Comparison of ENCODE assay signal across 34 cellular contexts in genomic region chr3:127206611-127207516, GRCh38. TPM values are rescaled to one million over a fixed set of nuclear protein-coding genes. Genes with fewer than 3 reads are reported as not detected.
A peak's percentile ranks its signal among the peaks of the same experiment; 100 is the strongest.
DNase-seq lines count a peak whose midpoint lies in the region; ATAC-seq and TF ChIP-seq lines count a peak whose summit lies in the region.
"Had no signal": no experiment of that assay in that cellular context is flagged by ENCODE, and none has a peak within 500 bp of the region (broad histone marks: within the 10 kb centered on the region; RNA-seq: fewer than 3 reads in every experiment).

No MANE protein-coding gene starts in this region.

- H3K27me3 ChIP-seq in right atrium auricular region (no peaks in the 10 kb centered on the region), left ventricle myocardium inferior (ENCODE audit: low read depth) (peaks cover 51% of the 10 kb centered on the region), aorta (ENCODE audit: control insufficient read depth in 1 of 2, insufficient read depth in 2 of 2, low read length in 1 of 2) (no peaks in the 10 kb centered on the region)
- H3K27me3 ChIP-seq in effector memory CD4-positive, alpha-beta T cell (replicated peaks; ENCODE audit: control insufficient read depth, insufficient read depth, low read length, poor library complexity, severe bottlenecking): no peaks in the 10 kb centered on the region
- H3K27me3 ChIP-seq: neutrophil had no signal

- H3K4me1 ChIP-seq in right atrium auricular region (no peaks in the 10 kb centered on the region), left ventricle myocardium inferior (no peaks in the 10 kb centered on the region), aorta (ENCODE audit: control insufficient read depth in 1 of 2, insufficient read depth in 2 of 2, low read length in 2 of 2) (no peaks in the 10 kb centered on the region)
- no peaks in the 10 kb centered on the region for H3K4me1 ChIP-seq in effector memory CD4-positive, alpha-beta T cell (ENCODE audit: control insufficient read depth, insufficient read depth, low read length, poor library complexity, severe bottlenecking)
- H3K4me1 ChIP-seq: A549, HAP-1, psoas muscle had no signal

- H3K27ac ChIP-seq in right atrium auricular region (no peak overlapping the region), left ventricle myocardium inferior (replicated peaks) (no peak overlapping the region), aorta (ENCODE audit: low read depth in 1 of 2, low read length in 2 of 2) (no peak overlapping the region)
- H3K27ac ChIP-seq in effector memory CD4-positive, alpha-beta T cell (ENCODE audit: insufficient read depth, low read length, poor library complexity, severe bottlenecking): no peak overlapping the region
- H3K27ac ChIP-seq: A549, dorsolateral prefrontal cortex, heart right ventricle, neutrophil, psoas muscle had no signal

- H3K4me3 ChIP-seq in right atrium auricular region (no peak overlapping the region), left ventricle myocardium inferior (no peak overlapping the region), aorta (ENCODE audit: low read length in 2 of 2) (no peak overlapping the region)
- H3K4me3 ChIP-seq in effector memory CD4-positive, alpha-beta T cell (ENCODE audit: insufficient read depth, low read depth, low read length, poor library complexity, severe bottlenecking): no peak overlapping the region
- H3K4me3 ChIP-seq: A549, dorsolateral prefrontal cortex, HAP-1, heart right ventricle, psoas muscle had no signal

- intact Hi-C loops in left ventricle myocardium inferior (cut with micrococcal nuclease) (no loop called here), aorta (cut with DNase I) (no loop called here)

- DNase-seq in right atrium auricular region (ENCODE audit: low spot score) (peak; percentile 43), left ventricle myocardium inferior (no peak), dermis blood vessel endothelial cell (peak; percentile 40), mucosa of gallbladder (ENCODE audit: low spot score) (peak; percentile 9), aorta (no peak), occipital lobe (lab: John Stamatoyannopoulos, UW) (no peak)
- DNase-seq in effector memory CD4-positive, alpha-beta T cell: no peak
- DNase-seq: activated CD4-positive, alpha-beta T cell treated with anti-CD3 and anti-CD28 coated beads, Interleukin-2, amount 10 ng/mL, durations not matched to agents 7 days and 5 days; activated CD8-positive, alpha-beta memory T cell treated with anti-CD3 and anti-CD28 coated beads, Interleukin-2, amount 10 ng/mL, durations not matched to agents 7 days and 5 days; activated naive CD4-positive, alpha-beta T cell; activated T-cell treated with anti-CD3 and anti-CD28 coated beads, Interleukin-2, amount 50 U/mL, for 4 hours; AML-193; CD8-positive, alpha-beta memory T cell; central memory CD4-positive, alpha-beta T cell; heart right ventricle; Karpas-422; left cardiac atrium; mesendoderm; NCI-H2029; NCI-H510A treated with DMSO at 0.1 percent for 48 hours; T-cell had no signal

- ATAC-seq in aorta (ENCODE audit: low FRiP score) (peak; percentile 58), HG03159 (IDR thresholded peaks at IDR 0.05; ENCODE audit: unreplicated experiment) (no peak)
- ATAC-seq: A549; activated CD8-positive, alpha-beta memory T cell treated with anti-CD3 and anti-CD28 coated beads, Interleukin-2, amount 10 ng/mL, durations not matched to agents 7 days and 5 days; HepG2; psoas muscle; stimulated activated memory B cell treated with anti-CD40 and anti-IgM and Interleukin-4, amounts not matched to agents 10 μg/mL and 1 μg/mL and 100 μg/mL, for 72 hours; WTC11 had no signal

- H3K9me3 ChIP-seq in right atrium auricular region (peaks cover 0 to 8% of the 10 kb centered on the region in 2 donors), left ventricle myocardium inferior (replicated peaks) (peaks cover 12% of the 10 kb centered on the region), aorta (ENCODE audit: control insufficient read depth, low read length) (no peaks in the 10 kb centered on the region)
- H3K9me3 ChIP-seq in effector memory CD4-positive, alpha-beta T cell (ENCODE audit: control insufficient read depth, low read length): no peaks in the 10 kb centered on the region
- H3K9me3 ChIP-seq: HAP-1, neutrophil had no signal

- WGBS in aorta, 2 donors: 70 to 74% methylated on average over 14 to 15 of the region's 15 CpGs

- TF ChIP-seq CTCF in right atrium auricular region (IDR thresholded peaks at IDR 0.05): no peak
- TF ChIP-seq CTCF in left ventricle myocardium inferior (IDR thresholded peaks at IDR 0.05; ENCODE audit: borderline replicate concordance): no peak

- H3K36me3 ChIP-seq in right atrium auricular region (no peaks in the 10 kb centered on the region), left ventricle myocardium inferior (no peaks in the 10 kb centered on the region), aorta (ENCODE audit: control insufficient read depth in 1 of 2, insufficient read depth in 2 of 2, low read length in 1 of 2) (no peaks in the 10 kb centered on the region)
- H3K36me3 ChIP-seq in effector memory CD4-positive, alpha-beta T cell (ENCODE audit: control insufficient read depth, insufficient read depth, low read length): no peaks in the 10 kb centered on the region
- H3K36me3 ChIP-seq: HAP-1, heart right ventricle, neutrophil had no signal

RNA-seq across cellular contexts. Expression of gene PRR23E, which starts 13.9 kb away (rescaled TPM):
- total RNA-seq in right atrium auricular region (not detected), left ventricle myocardium inferior (not detected), dermis blood vessel endothelial cell (not detected in 2 replicates), mucosa of gallbladder (not detected), aorta (not detected), occipital lobe (not detected)
- polyA plus RNA-seq in aorta: not detected
- total RNA-seq: activated CD4-positive, alpha-beta T cell treated with anti-CD3 and anti-CD28 coated beads, Interleukin-2, amount 10 ng/mL, durations not matched to agents 7 days and 5 days; activated CD8-positive, alpha-beta memory T cell treated with anti-CD3 and anti-CD28 coated beads, Interleukin-2, amount 10 ng/mL, durations not matched to agents 7 days and 5 days; activated T-cell treated with anti-CD3 and anti-CD28 coated beads, Interleukin-2, amount 50 U/mL, for 4 hours; CD8-positive, alpha-beta memory T cell; dorsolateral prefrontal cortex; frontal cortex; heart right ventricle; HepG2; left cardiac atrium; myocyte; OCI-LY7; psoas muscle; T-cell; temporal lobe; WTC11 had no signal
- polyA plus RNA-seq: A549; CD8-positive, alpha-beta memory T cell; heart right ventricle; HepG2; psoas muscle had no signal

Comparison
In these comparisons a context has a peak if more than half of its experiments do, and no peak if none do; other contexts are left out.
1. DNase-seq: peak in right atrium auricular region (single experiment), dermis blood vessel endothelial cell (single experiment) and mucosa of gallbladder (single experiment); none in left ventricle myocardium inferior (single experiment), aorta (0 of 2), occipital lobe (single experiment) and effector memory CD4-positive, alpha-beta T cell (0 of 3).